Comparison of ENCODE assay signal across 27 cellular contexts in genomic region chr20:53795170-53795569, GRCh38.
DNase-seq lines count a peak whose midpoint lies in the region; ATAC-seq and TF ChIP-seq lines count a peak whose summit lies in the region.
"Had no signal": no experiment of that assay in that cellular context is flagged by ENCODE, and none has a peak within 500 bp of the region (broad histone marks: within the 10 kb centered on the region; RNA-seq: fewer than 3 reads in every experiment).

No MANE protein-coding gene starts in this region.

- ATAC-seq in SK-N-SH treated with all-trans-retinoic acid at 6 μM for 48 hours: peak; percentile 66
- ATAC-seq in foreskin keratinocyte: peak; percentile 55
- no peak for ATAC-seq in GM19455 (IDR thresholded peaks at IDR 0.05; ENCODE audit: unreplicated experiment)
- ATAC-seq: effector memory CD8-positive, alpha-beta T cell; HepG2; psoas muscle; upper lobe of right lung had no signal

- intact Hi-C loops in esophagus muscularis mucosa (cut with DNase I): no loop called here

- no peak for TF ChIP-seq POLR2A in esophagus muscularis mucosa (IDR thresholded peaks at IDR 0.05; ENCODE audit: low read depth)

- no peak for TF ChIP-seq CTCF in foreskin keratinocyte (conservative IDR thresholded peaks at IDR 0.05)
- no peak for TF ChIP-seq CTCF in esophagus muscularis mucosa (IDR thresholded peaks at IDR 0.05)

- H3K27me3 ChIP-seq in foreskin keratinocyte: no peaks in the 10 kb centered on the region
- no peaks in the 10 kb centered on the region for H3K27me3 ChIP-seq in esophagus muscularis mucosa
- H3K27me3 ChIP-seq: neural progenitor cell, upper lobe of right lung had no signal

- no peak overlapping the region for H3K4me3 ChIP-seq in esophagus muscularis mucosa
- H3K4me3 ChIP-seq: left ventricle myocardium inferior, neural progenitor cell, psoas muscle, SK-N-MC, upper lobe of right lung had no signal

- H3K9me3 ChIP-seq in esophagus muscularis mucosa: no peaks in the 10 kb centered on the region
- H3K9me3 ChIP-seq: left ventricle myocardium inferior, psoas muscle, upper lobe of right lung had no signal

- H3K4me1 ChIP-seq in foreskin keratinocyte: peaks cover 21% of the 10 kb centered on the region
- H3K4me1 ChIP-seq in esophagus muscularis mucosa: peaks cover 0 to 5% (median 0%) of the 10 kb centered on the region in 4 donors
- H3K4me1 ChIP-seq: left ventricle myocardium inferior, psoas muscle, upper lobe of right lung had no signal

- in situ Hi-C loops in G401 (cut with HindIII; ENCODE audit: low sequenced_read_pairs): no loop called here

- 97% methylated on average over 3 of the region's 3 CpGs for WGBS in esophagus muscularis mucosa

- peak overlapping the region; percentile 94 for H3K27ac ChIP-seq in foreskin keratinocyte
- H3K27ac ChIP-seq in esophagus muscularis mucosa (replicated peaks in 1 of 4): no peak overlapping the region
- H3K27ac ChIP-seq: 22Rv1, left ventricle myocardium inferior, neural progenitor cell, psoas muscle, SK-N-MC, upper lobe of right lung had no signal

- no peaks in the 10 kb centered on the region for H3K36me3 ChIP-seq in esophagus muscularis mucosa
- H3K36me3 ChIP-seq: left ventricle myocardium inferior, neural progenitor cell, upper lobe of right lung had no signal

- no peak for TF ChIP-seq EP300 in esophagus muscularis mucosa (IDR thresholded peaks at IDR 0.05)

- peak; percentile 19 for DNase-seq in activated CD8-positive, alpha-beta memory T cell treated with anti-CD3 and anti-CD28 coated beads for 24 hours
- no peak for DNase-seq in activated CD8-positive, alpha-beta memory T cell treated with anti-CD3 and anti-CD28 coated beads, Interleukin-2, amount 50 U/mL, for 48 hours
- DNase-seq in foreskin keratinocyte (peak in 1 of 2 donors; percentile 63), G401 (ENCODE audit: low spot score) (no peak), NCI-H2107 (lab: John Stamatoyannopoulos, UW) (no peak), esophagus muscularis mucosa (ENCODE audit: extremely low spot score) (no peak)
- DNase-seq: activated CD4-positive, alpha-beta memory T cell treated with anti-CD3 and anti-CD28 coated beads, Interleukin-2, amount 10 ng/mL, durations not matched to agents 7 days and 5 days; activated CD4-positive, CD25-positive, alpha-beta regulatory T cell; activated naive CD4-positive, alpha-beta T cell treated with anti-CD3 and anti-CD28 coated beads for 36 hours; activated T-cell treated with anti-CD3 and anti-CD28 coated beads, Interleukin-2, amount 50 U/mL, for 1 hour; anterior cingulate cortex; C1 segment of cervical spinal cord; effector memory CD8-positive, alpha-beta T cell; left ventricle myocardium inferior; NCI-H2227 treated with DMSO at 0.1 percent for 48 hours; NCI-H82; OCI-M1; psoas muscle; stimulated activated CD4-positive, alpha-beta T cell treated with anti-CD3 and anti-CD28 coated beads, Interleukin-4, amount 100 ng/mL, for 24 hours; T-helper 9 cell; upper lobe of right lung had no signal

TF ChIP-seq in SK-N-SH treated with all-trans-retinoic acid at 6 μM for 48 hours, 23 proteins besides CTCF, POLR2A, EP300 and RAD21:
- no peak for TF ChIP-seq ESRRG (CRISPR knock-in tag; IDR thresholded peaks at IDR 0.05)
- no peak for TF ChIP-seq ZFP3 (CRISPR knock-in tag; IDR thresholded peaks at IDR 0.05)
- no peak for TF ChIP-seq CSDC2 (CRISPR knock-in tag; IDR thresholded peaks at IDR 0.05)
- no peak for TF ChIP-seq ZFP30 (CRISPR knock-in tag; IDR thresholded peaks at IDR 0.05)
- TF ChIP-seq ISL1 (CRISPR knock-in tag; IDR thresholded peaks at IDR 0.05): no peak
- no peak for TF ChIP-seq ZNF70 (CRISPR knock-in tag; IDR thresholded peaks at IDR 0.05)
- no peak for TF ChIP-seq ZC3H10 (CRISPR knock-in tag; IDR thresholded peaks at IDR 0.05)
- no peak for TF ChIP-seq BACH2 (CRISPR knock-in tag; IDR thresholded peaks at IDR 0.05; ENCODE audit: borderline replicate concordance)
- TF ChIP-seq PPARA (CRISPR knock-in tag; IDR thresholded peaks at IDR 0.05; ENCODE audit: borderline replicate concordance): no peak
- no peak for TF ChIP-seq TCF4 (CRISPR knock-in tag; IDR thresholded peaks at IDR 0.05; ENCODE audit: borderline replicate concordance)
- no peak for TF ChIP-seq GLIS3 (CRISPR knock-in tag; IDR thresholded peaks at IDR 0.05)
- TF ChIP-seq ZNF8 (CRISPR knock-in tag; IDR thresholded peaks at IDR 0.05): no peak
TF ChIP-seq in SK-N-SH treated with all-trans-retinoic acid at 6 μM for 48 hours: peak in this region for 0.
